In genomic region chr18:14921547-14921946, GRCh38 we compare ENCODE assay signal across 15 cellular contexts.
"Had no signal": no experiment of that assay in that cellular context is flagged by ENCODE, and none has a peak within 500 bp of the region (broad histone marks: within the 10 kb centered on the region; RNA-seq: fewer than 3 reads in every experiment).

No MANE protein-coding gene starts in this region.

- H3K27ac ChIP-seq: esophagus squamous epithelium, foreskin keratinocyte, suprapubic skin, thyroid gland, upper lobe of left lung, uterus had no signal

- FAIRE-seq: keratinocyte had no signal

- H3K9me3 ChIP-seq: suprapubic skin, thyroid gland, upper lobe of left lung, uterus had no signal

- ATAC-seq: effector memory CD8-positive, alpha-beta T cell; foreskin keratinocyte; left ventricle myocardium superior; natural killer cell; right cardiac atrium; stimulated activated effector memory CD8-positive, alpha-beta T cell treated with anti-CD3 and anti-CD28 coated beads, Interleukin-12 subunit alpha, Interleukin-12 subunit beta, amount 100 ng/mL, for 72 hours; stimulated activated naive CD8-positive, alpha-beta T cell treated with anti-CD3 and anti-CD28 coated beads, Interleukin-15, Interleukin-2, amounts not matched to agents 100 U/mL and 50 U/mL, for 24 hours had no signal

- H3K4me1 ChIP-seq: esophagus squamous epithelium, foreskin keratinocyte, suprapubic skin, uterus had no signal

- H3K4me3 ChIP-seq: esophagus squamous epithelium, suprapubic skin, thyroid gland, upper lobe of left lung, uterus had no signal

- DNase-seq: effector memory CD8-positive, alpha-beta T cell; esophagus squamous epithelium; foreskin keratinocyte; left ventricle myocardium superior; natural killer cell; right cardiac atrium; stimulated activated CD4-positive, alpha-beta T cell treated with anti-CD3 and anti-CD28 coated beads, Interleukin-4, amount 100 ng/mL, for 1 hour; stimulated activated CD8-positive, alpha-beta memory T cell treated with anti-CD3 and anti-CD28 coated beads, Interleukin-4, amount 100 ng/mL, for 48 hours; stimulated activated naive CD8-positive, alpha-beta T cell treated with anti-CD3 and anti-CD28 coated beads, Interleukin-15, Interleukin-2, amounts not matched to agents 100 U/mL and 50 U/mL, for 24 hours; thyroid gland; upper lobe of left lung; uterus had no signal

- H3K27me3 ChIP-seq: esophagus squamous epithelium, foreskin keratinocyte, suprapubic skin, thyroid gland, upper lobe of left lung, uterus had no signal

- H3K36me3 ChIP-seq: esophagus squamous epithelium, suprapubic skin, thyroid gland, upper lobe of left lung, uterus had no signal
